Comparison of ENCODE assay signal across 24 cellular contexts in the genomic region with DNA sequence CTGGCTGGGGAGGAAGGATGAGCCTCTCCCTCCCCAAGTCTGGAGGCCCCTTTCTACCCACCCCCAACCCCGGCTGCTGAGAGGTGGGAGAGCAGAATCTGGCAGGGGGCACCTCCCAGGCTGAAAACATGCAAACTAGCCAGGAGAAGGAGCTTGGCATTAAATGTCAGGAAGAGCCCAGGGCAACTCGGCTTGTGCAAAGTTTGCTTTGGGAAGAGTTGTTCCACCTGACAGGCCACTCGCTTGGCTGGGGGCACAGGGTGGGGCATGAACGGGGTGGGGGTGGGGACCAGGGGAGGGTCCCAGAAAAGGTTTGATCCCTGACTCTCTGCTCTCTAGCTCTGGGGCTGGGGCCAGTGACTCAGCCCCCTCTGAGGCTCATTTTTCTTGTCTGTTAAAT. TPM values are rescaled to one million over a fixed set of nuclear protein-coding genes. Genes with fewer than 3 reads are reported as not detected.
DNase-seq lines count a peak whose midpoint lies in the region; ATAC-seq and TF ChIP-seq lines count a peak whose summit lies in the region.
"Had no signal": no experiment of that assay in that cellular context is flagged by ENCODE, and none has a peak within 500 bp of the region (broad histone marks: within the 10 kb centered on the region; RNA-seq: fewer than 3 reads in every experiment).

No MANE protein-coding gene starts in this region.

- no peaks in the 10 kb centered on the region for H3K9me2 ChIP-seq in PC-9 (ENCODE audit: insufficient read depth)
- H3K9me2 ChIP-seq: SK-N-SH had no signal

- H3K27me3 Mint-ChIP-seq in memory B cell = peaks cover 9% of the 10 kb centered on the region

- BruUV-seq in PC-9 (replicated peaks; lab: Mats Ljungman, UMichigan) = no TSS peak

- no peaks in the 10 kb centered on the region for H3K36me3 ChIP-seq in BLaER1 treated with 17β-estradiol and CSF1 and Interleukin-3, amounts not matched to agents 10 nM and 100 nM
- H3K36me3 ChIP-seq in PC-9 (ENCODE audit: low read depth) (no peaks in the 10 kb centered on the region), suprapubic skin (no peaks in the 10 kb centered on the region)
- H3K36me3 ChIP-seq: Peyer's patch had no signal

- H3K36me3 Mint-ChIP-seq in memory B cell = no peaks in the 10 kb centered on the region
- H3K36me3 Mint-ChIP-seq: CD14-positive monocyte, IgD-negative memory B cell had no signal

- H3F3A ChIP-seq in PC-9 (ENCODE audit: insufficient read depth, low read depth) = peaks cover 6% of the 10 kb centered on the region; the same call in 1 of the 2 replicates

- no peak overlapping the region for H3K9ac ChIP-seq in BLaER1 treated with 17β-estradiol and CSF1 and Interleukin-3, amounts not matched to agents 10 nM and 100 nM
- H3K9ac ChIP-seq: KMS-11, SK-N-SH had no signal

- no peak overlapping the region for H3K4me3 ChIP-seq in BLaER1 treated with 17β-estradiol and CSF1 and Interleukin-3, amounts not matched to agents 10 nM and 100 nM
- no peak overlapping the region for H3K4me3 ChIP-seq in PC-9
- no peak overlapping the region for H3K4me3 ChIP-seq in suprapubic skin

- CTCF ChIA-PET in PC-9 (lab: Charles Lee) = no interaction called here

- no peak for ATAC-seq in memory B cell (ENCODE audit: low read depth)
- no peak for ATAC-seq in GM19328 (IDR thresholded peaks at IDR 0.05; ENCODE audit: unreplicated experiment)

- H3K4me2 ChIP-seq in BLaER1 treated with 17β-estradiol and CSF1 and Interleukin-3, amounts not matched to agents 10 nM and 100 nM = peak overlapping the region in 9 of 11 experiments; percentile 28 to 61 (median 46); a peak in 5 of 22 replicates
- H3K4me2 ChIP-seq in PC-9 = peak overlapping the region; percentile 49
- H3K4me2 ChIP-seq: KMS-11, SK-N-SH had no signal

- DNase-seq in PC-9 = peak in 1 of 2 experiments; percentile 29
- no peak for DNase-seq in memory B cell (ENCODE audit: low spot score in 2 of 2)
- no peak for DNase-seq in suprapubic skin (ENCODE audit: low spot score in 2 of 2)
- DNase-seq in DMS 273 treated with DMSO at 0.1 percent for 48 hours (lab: John Stamatoyannopoulos, UW) = no peak
- DNase-seq in activated CD4-positive, alpha-beta T cell treated with anti-CD3 and anti-CD28 coated beads for 4 hours = no peak
- DNase-seq: Calu3, DMS153, DND-41, NCI-H1092, NCI-H1417 treated with DMSO at 0.1 percent for 48 hours, NCI-H1694 treated with DMSO at 0.1 percent for 48 hours, NCI-H2081, NCI-H2227 treated with DMSO at 0.1 percent for 48 hours, NCI-H526 treated with DMSO at 0.1 percent for 48 hours, Peyer's patch, SK-N-SH had no signal

- no peak for TF ChIP-seq POLR2A in suprapubic skin (IDR thresholded peaks at IDR 0.05)

- no peaks in the 10 kb centered on the region for H4K20me1 ChIP-seq in BLaER1 treated with 17β-estradiol and CSF1 and Interleukin-3, amounts not matched to agents 10 nM and 100 nM
- H4K20me1 ChIP-seq in PC-9 (ENCODE audit: insufficient read depth) = no peaks in the 10 kb centered on the region

- no peak overlapping the region for H2AFZ ChIP-seq in PC-9

- H3K4me3 Mint-ChIP-seq in memory B cell = no peak overlapping the region
- H3K4me3 Mint-ChIP-seq: IgD-negative memory B cell had no signal

- no peaks in the 10 kb centered on the region for H3K9me3 Mint-ChIP-seq in memory B cell

- no peak for TF ChIP-seq EP300 in suprapubic skin (IDR thresholded peaks at IDR 0.05)

- peak overlapping the region; percentile 6 for H3K27ac Mint-ChIP-seq in memory B cell
- H3K27ac Mint-ChIP-seq: CD14-positive monocyte, IgD-negative memory B cell had no signal

- no peak overlapping the region for H3K27ac ChIP-seq in BLaER1 treated with 17β-estradiol and CSF1 and Interleukin-3, amounts not matched to agents 10 nM and 100 nM
- H3K27ac ChIP-seq in PC-9 (no peak overlapping the region), suprapubic skin (peak overlapping the region; percentile 43)
- H3K27ac ChIP-seq: HL-60, KMS-11 had no signal

- peaks cover 26 to 57% (median 39%) of the 10 kb centered on the region in 10 experiments for H3K4me1 ChIP-seq in BLaER1 treated with 17β-estradiol and CSF1 and Interleukin-3, amounts not matched to agents 10 nM and 100 nM
- H3K4me1 ChIP-seq in PC-9 (replicated peaks; ENCODE audit: insufficient read depth) (peaks cover 47% of the 10 kb centered on the region), suprapubic skin (no peaks in the 10 kb centered on the region)

- no peaks in the 10 kb centered on the region for H3K27me3 ChIP-seq in BLaER1 treated with 17β-estradiol and CSF1 and Interleukin-3, amounts not matched to agents 10 nM and 100 nM
- H3K27me3 ChIP-seq in PC-9 (ENCODE audit: insufficient read depth, low read depth) = no peaks in the 10 kb centered on the region
- no peaks in the 10 kb centered on the region for H3K27me3 ChIP-seq in suprapubic skin
- H3K27me3 ChIP-seq: Peyer's patch had no signal

- intact Hi-C loops in PC-9 (cut with micrococcal nuclease; ENCODE audit: unreplicated experiment) = no loop called here

- WGBS in suprapubic skin = 44% methylated on average over 3 of the region's 4 CpGs

- peaks cover 7% of the 10 kb centered on the region for H3K4me1 Mint-ChIP-seq in memory B cell

- POLR2A ChIA-PET in PC-9 (lab: Charles Lee; ENCODE audit: unreplicated experiment) = no interaction called here

- TF ChIP-seq CTCF in PC-9 (conservative IDR thresholded peaks at IDR 0.05) (no peak), suprapubic skin (IDR thresholded peaks at IDR 0.05) (no peak)

- no peaks in the 10 kb centered on the region for H3K79me2 ChIP-seq in PC-9 (ENCODE audit: low read depth)

- H3K9me3 ChIP-seq in BLaER1 treated with 17β-estradiol and CSF1 and Interleukin-3, amounts not matched to agents 10 nM and 100 nM (replicated peaks in 1 of 11) = peaks cover 2 to 6% (median 4%) of the 10 kb centered on the region in 11 experiments; a peak in 19 of 22 replicates
- H3K9me3 ChIP-seq in PC-9 (ENCODE audit: insufficient read depth, low read depth) (peaks cover under 1% of the 10 kb centered on the region; the same call in 1 of the 2 replicates), suprapubic skin (peaks cover 4% of the 10 kb centered on the region)
- H3K9me3 ChIP-seq: Peyer's patch, SK-N-SH had no signal

RNA-seq across cellular contexts. Expression of gene SPDEF, which starts 3.0 kb away (rescaled TPM):
- 0.85 and 1.4 TPM in 2 replicates for total RNA-seq in PC-9 (2021)
- total RNA-seq in suprapubic skin = 10 to 100 TPM; 25.0 to 45.9 (median 32.3) TPM
- total RNA-seq: A673, NCI-H460 had no signal

Comparison
In these comparisons a context has a peak if more than half of its experiments do, and no peak if none do; other contexts are left out.
1. RNA of gene SPDEF, which starts 3.0 kb away (total RNA-seq): 25.0 to 45.9 TPM in suprapubic skin; 0.85 to 1.4 TPM in PC-9; every median in the first group is over 10 times any median in the second.